22 cellular contexts compared by ENCODE assay signal in the genomic region with DNA sequence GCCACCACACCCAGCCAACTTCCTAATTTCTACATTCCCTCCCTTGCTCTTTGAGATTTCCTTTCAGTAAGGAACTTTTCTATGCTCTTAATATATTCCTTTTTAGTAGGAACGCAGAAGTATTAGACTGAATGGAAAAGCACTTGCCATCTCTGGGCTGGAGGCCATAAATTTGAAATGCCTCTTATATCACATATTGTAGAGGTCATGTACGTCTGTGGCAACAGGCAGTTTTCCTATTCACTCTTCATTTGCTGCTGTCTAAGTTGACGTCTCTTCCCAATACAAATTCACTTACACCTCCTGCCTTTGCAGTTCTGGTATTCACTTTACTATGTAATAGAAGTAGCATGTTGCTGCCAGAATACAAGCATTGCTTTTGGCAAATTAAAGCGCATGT.
"Had no signal": no experiment of that assay in that cellular context is flagged by ENCODE, and none has a peak within 500 bp of the region (broad histone marks: within the 10 kb centered on the region; RNA-seq: fewer than 3 reads in every experiment).

No MANE protein-coding gene starts in this region.

- H3K36me3 Mint-ChIP-seq: type B pancreatic cell had no signal

- DNase-seq: activated CD4-positive, alpha-beta T cell treated with anti-CD3 and anti-CD28 coated beads for 1 hour; activated effector memory CD4-positive, alpha-beta T cell treated with anti-CD3 and anti-CD28 coated beads, Interleukin-2, amount 50 U/mL, for 16 hours; activated naive CD8-positive, alpha-beta T cell treated with anti-CD3 and anti-CD28 coated beads, Interleukin-2, amount 10 ng/mL, durations not matched to agents 7 days and 5 days; activated T-cell treated with anti-CD3 and anti-CD28 coated beads, Interleukin-2, amount 50 U/mL, for 1 hour; amygdala; cortex of kidney; endodermal cell; esophagus squamous epithelium; gastrocnemius medialis; hypothalamus; nephron progenitor cell; nucleus accumbens; right lobe of liver; stimulated activated CD4-positive, alpha-beta T cell treated with anti-CD3 and anti-CD28 coated beads, Interleukin-1b, Interleukin-23, amount 100 ng/mL, for 48 hours; SW 1271; testis had no signal

- H3K9me3 Mint-ChIP-seq: activated naive CD8-positive, alpha-beta T cell treated with anti-CD3 and anti-CD28 coated beads, Interleukin-2, amount 10 ng/mL, durations not matched to agents 7 days and 5 days; endodermal cell; memory B cell; nephron progenitor cell; type B pancreatic cell had no signal

- H3K9me3 ChIP-seq: esophagus squamous epithelium, gastrocnemius medialis, right lobe of liver, testis, vagina had no signal

- H3K4me3 ChIP-seq: esophagus squamous epithelium, gastrocnemius medialis, right lobe of liver, SK-N-MC, skin epidermis, testis, vagina had no signal

- H3K4me1 ChIP-seq: parathyroid adenoma had no signal

- H3K4me3 Mint-ChIP-seq: activated naive CD8-positive, alpha-beta T cell treated with anti-CD3 and anti-CD28 coated beads, Interleukin-2, amount 10 ng/mL, durations not matched to agents 7 days and 5 days; endodermal cell; memory B cell; nephron progenitor cell; type B pancreatic cell had no signal

- H3K27me3 Mint-ChIP-seq: activated naive CD8-positive, alpha-beta T cell treated with anti-CD3 and anti-CD28 coated beads, Interleukin-2, amount 10 ng/mL, durations not matched to agents 7 days and 5 days; memory B cell; type B pancreatic cell had no signal

- H3K27ac Mint-ChIP-seq: endodermal cell, memory B cell, nephron progenitor cell, type B pancreatic cell had no signal

- H3K27me3 ChIP-seq: esophagus squamous epithelium, gastrocnemius medialis, right lobe of liver, testis, vagina had no signal

- H3K27ac ChIP-seq: esophagus squamous epithelium, gastrocnemius medialis, parathyroid adenoma, right lobe of liver, SK-N-MC, skin epidermis, testis, vagina had no signal

- H3K36me3 ChIP-seq: esophagus squamous epithelium, gastrocnemius medialis, right lobe of liver, vagina had no signal

- ATAC-seq: gastrocnemius medialis, right lobe of liver had no signal

- H3K4me1 Mint-ChIP-seq: endodermal cell, nephron progenitor cell had no signal
